Comparison of ENCODE assay signal across 14 cellular contexts in the genomic region with DNA sequence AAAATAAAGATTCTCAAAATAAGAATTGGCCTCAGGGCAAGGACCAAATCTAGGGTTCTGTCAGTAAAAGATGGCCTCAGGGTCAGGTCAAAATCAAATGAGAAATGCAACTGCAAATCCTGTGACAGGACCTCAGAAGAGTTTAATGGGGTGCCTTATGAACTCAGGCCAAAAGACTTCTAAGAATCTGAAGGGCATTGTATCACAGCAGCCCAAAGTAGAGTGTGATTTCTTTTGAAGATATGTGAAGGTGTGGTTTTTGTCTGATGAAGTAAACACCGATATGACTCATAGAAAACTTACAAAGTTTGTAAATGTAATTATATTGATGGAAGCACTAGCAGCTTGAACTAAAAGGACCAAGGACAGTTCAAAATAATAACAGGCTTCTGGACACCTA.
"Had no signal": no experiment of that assay in that cellular context is flagged by ENCODE, and none has a peak within 500 bp of the region (broad histone marks: within the 10 kb centered on the region; RNA-seq: fewer than 3 reads in every experiment).

No MANE protein-coding gene starts in this region.

- DNase-seq: activated CD4-positive, alpha-beta T cell treated with anti-CD3 and anti-CD28 coated beads for 1 hour; activated CD4-positive, alpha-beta T cell treated with anti-CD3 and anti-CD28 coated beads, Interleukin-2, amount 50 U/mL, for 4 hours; activated naive CD4-positive, alpha-beta T cell treated with anti-CD3 and anti-CD28 coated beads, Interleukin-2, amount 50 U/mL, for 16 hours; caudate nucleus; foreskin fibroblast; glutamatergic neuron; hypothalamus; nucleus accumbens; right cardiac atrium; T-cell; T-helper 9 cell had no signal

- ATAC-seq: right cardiac atrium, T-cell had no signal

- FAIRE-seq: colon, endometrium had no signal

- H3K27ac ChIP-seq: VCaP had no signal
